In the genomic region with DNA sequence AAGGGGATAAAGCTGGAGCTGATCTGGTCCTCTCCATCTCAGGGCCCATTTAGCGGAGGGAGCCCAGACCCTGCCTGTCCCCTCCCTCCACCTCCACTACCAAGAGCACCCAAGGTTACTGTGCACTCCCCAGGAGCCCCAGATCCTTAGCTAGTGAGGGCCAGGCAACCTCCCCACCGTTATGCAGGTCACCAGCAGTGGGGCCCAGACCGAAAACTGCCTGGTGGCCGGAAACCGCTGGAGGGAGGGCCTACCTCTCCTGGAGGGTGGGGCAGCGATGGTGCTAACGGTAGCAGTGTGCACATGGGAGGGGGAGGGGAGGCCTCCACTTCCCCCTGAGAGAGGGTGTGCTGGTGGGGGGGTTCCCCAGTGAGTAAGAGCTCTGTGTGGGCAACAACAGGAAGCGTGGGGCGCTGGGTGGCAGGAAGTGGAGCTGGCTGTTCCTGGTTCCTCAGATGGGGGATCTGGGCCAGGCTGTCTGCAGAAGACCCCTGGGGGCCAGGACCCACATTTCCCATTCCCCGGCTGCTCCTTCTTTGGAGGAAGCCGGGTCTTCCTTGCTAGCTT, we compare ENCODE assay signal across 1 cellular context.
A peak's percentile ranks its signal among the peaks of the same experiment; 100 is the strongest.
TF ChIP-seq lines count a peak whose summit lies in the region.

No MANE protein-coding gene starts in this region.

TF ChIP-seq in HepG2, 621 proteins besides CTCF, POLR2A, EP300 and RAD21 (continued from another document):
- TF ChIP-seq, protein P1, sequence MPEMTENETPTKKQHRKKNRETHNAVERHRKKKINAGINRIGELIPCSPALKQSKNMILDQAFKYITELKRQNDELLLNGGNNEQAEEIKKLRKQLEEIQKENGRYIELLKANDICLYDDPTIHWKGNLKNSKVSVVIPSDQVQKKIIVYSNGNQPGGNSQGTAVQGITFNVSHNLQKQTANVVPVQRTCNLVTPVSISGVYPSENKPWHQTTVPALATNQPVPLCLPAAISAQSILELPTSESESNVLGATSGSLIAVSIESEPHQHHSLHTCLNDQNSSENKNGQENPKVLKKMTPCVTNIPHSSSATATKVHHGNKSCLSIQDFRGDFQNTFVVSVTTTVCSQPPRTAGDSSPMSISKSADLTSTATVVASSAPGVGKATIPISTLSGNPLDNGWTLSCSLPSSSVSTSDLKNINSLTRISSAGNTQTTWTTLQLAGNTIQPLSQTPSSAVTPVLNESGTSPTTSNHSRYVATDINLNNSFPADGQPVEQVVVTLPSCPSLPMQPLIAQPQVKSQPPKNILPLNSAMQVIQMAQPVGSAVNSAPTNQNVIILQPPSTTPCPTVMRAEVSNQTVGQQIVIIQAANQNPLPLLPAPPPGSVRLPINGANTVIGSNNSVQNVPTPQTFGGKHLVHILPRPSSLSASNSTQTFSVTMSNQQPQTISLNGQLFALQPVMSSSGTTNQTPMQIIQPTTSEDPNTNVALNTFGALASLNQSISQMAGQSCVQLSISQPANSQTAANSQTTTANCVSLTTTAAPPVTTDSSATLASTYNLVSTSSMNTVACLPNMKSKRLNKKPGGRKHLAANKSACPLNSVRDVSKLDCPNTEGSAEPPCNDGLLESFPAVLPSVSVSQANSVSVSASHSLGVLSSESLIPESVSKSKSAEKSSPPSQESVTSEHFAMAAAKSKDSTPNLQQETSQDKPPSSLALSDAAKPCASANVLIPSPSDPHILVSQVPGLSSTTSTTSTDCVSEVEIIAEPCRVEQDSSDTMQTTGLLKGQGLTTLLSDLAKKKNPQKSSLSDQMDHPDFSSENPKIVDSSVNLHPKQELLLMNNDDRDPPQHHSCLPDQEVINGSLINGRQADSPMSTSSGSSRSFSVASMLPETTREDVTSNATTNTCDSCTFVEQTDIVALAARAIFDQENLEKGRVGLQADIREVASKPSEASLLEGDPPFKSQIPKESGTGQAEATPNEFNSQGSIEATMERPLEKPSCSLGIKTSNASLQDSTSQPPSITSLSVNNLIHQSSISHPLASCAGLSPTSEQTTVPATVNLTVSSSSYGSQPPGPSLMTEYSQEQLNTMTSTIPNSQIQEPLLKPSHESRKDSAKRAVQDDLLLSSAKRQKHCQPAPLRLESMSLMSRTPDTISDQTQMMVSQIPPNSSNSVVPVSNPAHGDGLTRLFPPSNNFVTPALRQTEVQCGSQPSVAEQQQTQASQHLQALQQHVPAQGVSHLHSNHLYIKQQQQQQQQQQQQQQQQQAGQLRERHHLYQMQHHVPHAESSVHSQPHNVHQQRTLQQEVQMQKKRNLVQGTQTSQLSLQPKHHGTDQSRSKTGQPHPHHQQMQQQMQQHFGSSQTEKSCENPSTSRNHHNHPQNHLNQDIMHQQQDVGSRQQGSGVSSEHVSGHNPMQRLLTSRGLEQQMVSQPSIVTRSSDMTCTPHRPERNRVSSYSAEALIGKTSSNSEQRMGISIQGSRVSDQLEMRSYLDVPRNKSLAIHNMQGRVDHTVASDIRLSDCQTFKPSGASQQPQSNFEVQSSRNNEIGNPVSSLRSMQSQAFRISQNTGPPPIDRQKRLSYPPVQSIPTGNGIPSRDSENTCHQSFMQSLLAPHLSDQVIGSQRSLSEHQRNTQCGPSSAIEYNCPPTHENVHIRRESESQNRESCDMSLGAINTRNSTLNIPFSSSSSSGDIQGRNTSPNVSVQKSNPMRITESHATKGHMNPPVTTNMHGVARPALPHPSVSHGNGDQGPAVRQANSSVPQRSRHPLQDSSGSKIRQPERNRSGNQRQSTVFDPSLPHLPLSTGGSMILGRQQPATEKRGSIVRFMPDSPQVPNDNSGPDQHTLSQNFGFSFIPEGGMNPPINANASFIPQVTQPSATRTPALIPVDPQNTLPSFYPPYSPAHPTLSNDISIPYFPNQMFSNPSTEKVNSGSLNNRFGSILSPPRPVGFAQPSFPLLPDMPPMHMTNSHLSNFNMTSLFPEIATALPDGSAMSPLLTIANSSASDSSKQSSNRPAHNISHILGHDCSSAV (CRISPR knock-in tag; IDR thresholded peaks at IDR 0.05; ENCODE audit: borderline replicate concordance), result no peak
- TF ChIP-seq, protein P2, sequence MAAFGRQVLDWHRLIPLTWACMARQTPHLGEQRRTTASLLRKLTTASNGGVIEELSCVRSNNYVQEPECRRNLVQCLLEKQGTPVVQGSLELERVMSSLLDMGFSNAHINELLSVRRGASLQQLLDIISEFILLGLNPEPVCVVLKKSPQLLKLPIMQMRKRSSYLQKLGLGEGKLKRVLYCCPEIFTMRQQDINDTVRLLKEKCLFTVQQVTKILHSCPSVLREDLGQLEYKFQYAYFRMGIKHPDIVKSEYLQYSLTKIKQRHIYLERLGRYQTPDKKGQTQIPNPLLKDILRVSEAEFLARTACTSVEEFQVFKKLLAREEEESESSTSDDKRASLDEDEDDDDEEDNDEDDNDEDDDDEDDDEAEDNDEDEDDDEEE (CRISPR knock-in tag; IDR thresholded peaks at IDR 0.05), result peak; percentile 70; the same call in 1 of the 2 replicates
- TF ChIP-seq ZNF614 (CRISPR knock-in tag; IDR thresholded peaks at IDR 0.05; ENCODE audit: borderline replicate concordance) (peak; percentile 54; the same call in 1 of the 2 replicates), ZNF333 (CRISPR knock-in tag; IDR thresholded peaks at IDR 0.05; ENCODE audit: borderline replicate concordance) (no peak), TARDBP (CRISPR knock-in tag; IDR thresholded peaks at IDR 0.05) (no peak), ATM (IDR thresholded peaks at IDR 0.05; ENCODE audit: borderline replicate concordance) (no peak), BRD4 (CRISPR knock-in tag; IDR thresholded peaks at IDR 0.05) (no peak), NR1H2 (CRISPR knock-in tag; IDR thresholded peaks at IDR 0.05; ENCODE audit: borderline replicate concordance, low read depth) (no peak), ZFP36L2 (CRISPR knock-in tag; IDR thresholded peaks at IDR 0.05) (no peak)
